8 cellular contexts compared by ENCODE assay signal in genomic region chr10:63866075-63866746, GRCh38.
DNase-seq lines count a peak whose midpoint lies in the region; ATAC-seq and TF ChIP-seq lines count a peak whose summit lies in the region.

No MANE protein-coding gene starts in this region.

- TF ChIP-seq CTCF in fibroblast of the aortic adventitia (IDR thresholded peaks at IDR 0.05; ENCODE audit: insufficient read depth, low read length), result peak; percentile 89
- TF ChIP-seq CTCF in uterus (IDR thresholded peaks at IDR 0.05), result peak; percentile 55 to 69 (median 64)

- no peaks in the 10 kb centered on the region for H3K27me3 ChIP-seq in NT2/D1 (ENCODE audit: insufficient read depth, insufficient read length)
- H3K27me3 ChIP-seq in neuronal stem cell (ENCODE audit: control insufficient read depth in 3 of 3, insufficient read depth in 3 of 3, low read depth in 1 of 3, low read length in 3 of 3), result peaks cover 0 to 2% (median 0%) of the 10 kb centered on the region in 3 experiments
- no peaks in the 10 kb centered on the region for H3K27me3 ChIP-seq in uterus

- no peaks in the 10 kb centered on the region for H3K36me3 ChIP-seq in NT2/D1 (ENCODE audit: insufficient read depth, insufficient read length, low read length)
- no peaks in the 10 kb centered on the region for H3K36me3 ChIP-seq in neuronal stem cell (replicated peaks in 1 of 2; ENCODE audit: control insufficient read depth in 2 of 2, insufficient read depth in 2 of 2, low read length in 2 of 2)
- H3K36me3 ChIP-seq in uterus, result no peaks in the 10 kb centered on the region

- peaks cover 5% of the 10 kb centered on the region for H3K4me1 ChIP-seq in NT2/D1 (ENCODE audit: insufficient read depth, insufficient read length)
- peaks cover 0 to 2% of the 10 kb centered on the region in 2 donors for H3K4me1 ChIP-seq in neuronal stem cell (ENCODE audit: control insufficient read depth in 2 of 2, insufficient read depth in 1 of 2, low read depth in 1 of 2, low read length in 2 of 2)
- no peaks in the 10 kb centered on the region for H3K4me1 ChIP-seq in uterus

- no peak overlapping the region for H3K4me3 ChIP-seq in NT2/D1 (ENCODE audit: insufficient read length, low read depth)
- H3K4me3 ChIP-seq in fibroblast of the aortic adventitia (ENCODE audit: low read depth, low read length), result peak overlapping the region; percentile 38
- no peak overlapping the region for H3K4me3 ChIP-seq in neuronal stem cell (ENCODE audit: low read length in 2 of 2)
- no peak overlapping the region for H3K4me3 ChIP-seq in uterus

- H3K27ac ChIP-seq in neuronal stem cell (replicated peaks; ENCODE audit: low read length) (no peak overlapping the region), uterus (no peak overlapping the region)

- intact Hi-C loops in uterus (cut with DNase I; ENCODE audit: low total_unique reads), result no loop called here

- no peak overlapping the region for H4K8ac ChIP-seq in neuronal stem cell (ENCODE audit: low read depth, low read length)

- no peak overlapping the region for H3K4ac ChIP-seq in neuronal stem cell (ENCODE audit: low read length)

- no peak overlapping the region for H2BK5ac ChIP-seq in neuronal stem cell (ENCODE audit: low read length)

- H3K9me3 Mint-ChIP-seq in activated T-cell treated with anti-CD3 and anti-CD28 coated beads, Interleukin-2, amount 50 U/mL, for 4 hours, result no peaks in the 10 kb centered on the region

- H3K36me3 Mint-ChIP-seq in activated T-cell treated with anti-CD3 and anti-CD28 coated beads, Interleukin-2, amount 50 U/mL, for 4 hours (ENCODE audit: insufficient read depth), result no peaks in the 10 kb centered on the region

- no peak overlapping the region for H3K4me2 ChIP-seq in neuronal stem cell (ENCODE audit: insufficient read depth, low read length, poor library complexity, severe bottlenecking)

- no peaks in the 10 kb centered on the region for H3K79me1 ChIP-seq in neuronal stem cell (ENCODE audit: low read depth, low read length)

- no peak overlapping the region for H2BK120ac ChIP-seq in neuronal stem cell (ENCODE audit: low read depth, low read length)

- H3K18ac ChIP-seq in neuronal stem cell (ENCODE audit: low read length), result no peak overlapping the region

- H3K9me3 ChIP-seq in NT2/D1 (ENCODE audit: insufficient read depth, low read length) (no peaks in the 10 kb centered on the region), neuronal stem cell (replicated peaks in 1 of 2; ENCODE audit: control insufficient read depth in 2 of 2, insufficient read depth in 1 of 2, low read depth in 1 of 2, low read length in 2 of 2) (no peaks in the 10 kb centered on the region), uterus (no peaks in the 10 kb centered on the region)

- H2AFZ ChIP-seq in neuronal stem cell (ENCODE audit: low read length), result peak overlapping the region; percentile 25

- no peak overlapping the region for H2BK15ac ChIP-seq in neuronal stem cell (ENCODE audit: low read length)

- H2BK12ac ChIP-seq in neuronal stem cell (ENCODE audit: low read length), result no peak overlapping the region

- no peak overlapping the region for H3K14ac ChIP-seq in neuronal stem cell (ENCODE audit: low read length)

- no CpG with 5 or more reads among the region's 16 CpGs for WGBS in neuronal stem cell (ENCODE audit: extremely low coverage in 2 of 2, insufficient read length in 2 of 2, insufficient replicate concordance in 1 of 2), 2 donors

- H3K4me1 Mint-ChIP-seq in activated T-cell treated with anti-CD3 and anti-CD28 coated beads, Interleukin-2, amount 50 U/mL, for 4 hours (ENCODE audit: low read depth), result peaks cover 6% of the 10 kb centered on the region

- ATAC-seq in GM19397 (IDR thresholded peaks at IDR 0.05; ENCODE audit: unreplicated experiment) (peak; percentile 92), HG03432 (IDR thresholded peaks at IDR 0.05; ENCODE audit: unreplicated experiment) (peak; percentile 88)
- ATAC-seq in activated T-cell treated with anti-CD3 and anti-CD28 coated beads, Interleukin-2, amount 50 U/mL, for 4 hours, result peak; percentile 73 to 81

- TF ChIP-seq POLR2A in uterus (IDR thresholded peaks at IDR 0.05), result no peak

- peaks cover 39% of the 10 kb centered on the region for H3K27me3 Mint-ChIP-seq in activated T-cell treated with anti-CD3 and anti-CD28 coated beads, Interleukin-2, amount 50 U/mL, for 4 hours (ENCODE audit: low read depth)

- no peak overlapping the region for H3K4me3 Mint-ChIP-seq in activated T-cell treated with anti-CD3 and anti-CD28 coated beads, Interleukin-2, amount 50 U/mL, for 4 hours

- no peak overlapping the region for H3K23ac ChIP-seq in neuronal stem cell (ENCODE audit: low read depth, low read length, poor library complexity)

- no peak overlapping the region for H2AK5ac ChIP-seq in neuronal stem cell (ENCODE audit: low read depth, low read length)

- DNase-seq in DMS153 (lab: John Stamatoyannopoulos, UW), result peak; percentile 2
- peak; percentile 56 for DNase-seq in NT2/D1 (ENCODE audit: low read depth, low spot score)
- peak; percentile 19 for DNase-seq in activated T-cell treated with anti-CD3 and anti-CD28 coated beads, Interleukin-2, amount 50 U/mL, for 4 hours
- peak; percentile 61 for DNase-seq in fibroblast of the aortic adventitia (ENCODE audit: low read depth)
- peak; percentile 75 for DNase-seq in neuronal stem cell (ENCODE audit: low spot score)
- DNase-seq in uterus, result peak; percentile 20 to 41

- no peak overlapping the region for H4K91ac ChIP-seq in neuronal stem cell (ENCODE audit: low read depth, low read length, poor library complexity)

- H3K9ac ChIP-seq in NT2/D1 (ENCODE audit: insufficient read length, low read depth), result no peak overlapping the region
- H3K9ac ChIP-seq in neuronal stem cell (ENCODE audit: low read depth, low read length, poor library complexity), result no peak overlapping the region

Comparison
In these comparisons a context has a peak if more than half of its experiments do, and no peak if none do; other contexts are left out.
1. DNase-seq: peak in every context shown above with its lines; median percentile 75 in neuronal stem cell; 61 in fibroblast of the aortic adventitia; 56 in NT2/D1; 30 in uterus; 19 in activated T-cell treated with anti-CD3 and anti-CD28 coated beads, Interleukin-2, amount 50 U/mL, for 4 hours; 2 in DMS153.